ENCODE assay signal across 8 cellular contexts in genomic region chr3:58177747-58178527, GRCh38. TPM values are rescaled to one million over a fixed set of nuclear protein-coding genes. Genes with fewer than 3 reads are reported as not detected.
DNase-seq lines count a peak whose midpoint lies in the region; ATAC-seq lines count a peak whose summit lies in the region.

No MANE protein-coding gene starts in this region.

- CTCF ChIA-PET in activated CD8-positive, alpha-beta T cell treated with anti-CD3 and anti-CD28 coated beads, Interleukin-2, amount 10 ng/mL, durations not matched to agents 7 days and 5 days (lab: Charles Lee), result interaction anchor here (0.5 to 4.0 kb wide), 36 partner anchors 8 to 1289 kb away, joined by 3 to 44 read pairs (median 4); partner anchors contain the start of genes FLNB, HTD2 and RPP14

- H3K4me2 ChIP-seq in mesenchymal stem cell (ENCODE audit: low read length, poor library complexity, severe bottlenecking), result peak overlapping the region; percentile 89

- no peak overlapping the region for H2BK12ac ChIP-seq in mesenchymal stem cell (ENCODE audit: low read length in 2 of 2)

- H3K9me3 Mint-ChIP-seq in activated CD8-positive, alpha-beta T cell treated with anti-CD3 and anti-CD28 coated beads, Interleukin-2, amount 10 ng/mL, durations not matched to agents 7 days and 5 days (ENCODE audit: insufficient read depth), result no peaks in the 10 kb centered on the region

- no peak overlapping the region for H2BK120ac ChIP-seq in mesenchymal stem cell (ENCODE audit: low read depth, low read length)

- peak overlapping the region; percentile 60 for H3K4me3 Mint-ChIP-seq in activated CD8-positive, alpha-beta T cell treated with anti-CD3 and anti-CD28 coated beads, Interleukin-2, amount 10 ng/mL, durations not matched to agents 7 days and 5 days

- peak overlapping the region; percentile 79 for H3K9ac ChIP-seq in mesenchymal stem cell (ENCODE audit: low read length)

- no peaks in the 10 kb centered on the region for H3K36me3 ChIP-seq in effector memory CD4-positive, alpha-beta T cell (ENCODE audit: control insufficient read depth, insufficient read depth, low read length)
- peaks cover 0 to 13% of the 10 kb centered on the region in 2 experiments for H3K36me3 ChIP-seq in mesenchymal stem cell (ENCODE audit: control insufficient read depth in 1 of 2, insufficient read depth in 2 of 2, low read depth in 1 of 2, low read length in 2 of 2)

- H3K27me3 ChIP-seq in effector memory CD4-positive, alpha-beta T cell (replicated peaks; ENCODE audit: control insufficient read depth, insufficient read depth, low read length, poor library complexity, severe bottlenecking), result no peaks in the 10 kb centered on the region
- H3K27me3 ChIP-seq in mesenchymal stem cell (ENCODE audit: control insufficient read depth in 1 of 2, insufficient read depth in 1 of 2, low read length in 2 of 2), result peaks cover 0 to 8% of the 10 kb centered on the region in 2 experiments

- ATAC-seq in HG02938 (IDR thresholded peaks at IDR 0.05; ENCODE audit: unreplicated experiment), result peak; percentile 58
- ATAC-seq in activated CD8-positive, alpha-beta T cell treated with anti-CD3 and anti-CD28 coated beads, Interleukin-2, amount 10 ng/mL, durations not matched to agents 7 days and 5 days, result peak; percentile 98

- no peak overlapping the region for H3K27ac ChIP-seq in effector memory CD4-positive, alpha-beta T cell (ENCODE audit: insufficient read depth, low read length, poor library complexity, severe bottlenecking)
- H3K27ac ChIP-seq in mesenchymal stem cell (ENCODE audit: low read length, poor library complexity, severe bottlenecking), result no peak overlapping the region

- no peak overlapping the region for H3K14ac ChIP-seq in mesenchymal stem cell (ENCODE audit: low read length in 2 of 2)

- peaks cover 20% of the 10 kb centered on the region for H3K4me1 Mint-ChIP-seq in activated CD8-positive, alpha-beta T cell treated with anti-CD3 and anti-CD28 coated beads, Interleukin-2, amount 10 ng/mL, durations not matched to agents 7 days and 5 days (ENCODE audit: low read depth)

- H4K91ac ChIP-seq in mesenchymal stem cell (ENCODE audit: low read length), result no peak overlapping the region

- H2BK5ac ChIP-seq in mesenchymal stem cell (ENCODE audit: low read depth, low read length, poor library complexity, severe bottlenecking), result no peak overlapping the region

- no peaks in the 10 kb centered on the region for H3K79me1 ChIP-seq in mesenchymal stem cell (replicated peaks; ENCODE audit: low read length, poor library complexity, severe bottlenecking)

- POLR2A ChIA-PET in activated CD8-positive, alpha-beta T cell treated with anti-CD3 and anti-CD28 coated beads, Interleukin-2, amount 10 ng/mL, durations not matched to agents 7 days and 5 days (lab: Charles Lee), result interaction anchor here (1.2 kb wide), 1 partner anchor 128 kb away, joined by 4 read pairs; the partner anchor contains the start of genes HTD2 and RPP14

- no peak overlapping the region for H2AK5ac ChIP-seq in mesenchymal stem cell (ENCODE audit: low read length, severe bottlenecking)

- H3K36me3 Mint-ChIP-seq in activated CD8-positive, alpha-beta T cell treated with anti-CD3 and anti-CD28 coated beads, Interleukin-2, amount 10 ng/mL, durations not matched to agents 7 days and 5 days (ENCODE audit: low read depth), result no peaks in the 10 kb centered on the region

- H4K8ac ChIP-seq in mesenchymal stem cell (ENCODE audit: low read length), result peak overlapping the region; percentile 56

- H3K4me3 ChIP-seq in effector memory CD4-positive, alpha-beta T cell (ENCODE audit: insufficient read depth, low read depth, low read length, poor library complexity, severe bottlenecking), result peak overlapping the region; percentile 45
- H3K4me3 ChIP-seq in mesenchymal stem cell (ENCODE audit: insufficient read depth in 1 of 2, low read depth in 1 of 2, low read length in 2 of 2), result peak overlapping the region in 1 of 2 experiments; percentile 78

- no peaks in the 10 kb centered on the region for H3K9me3 ChIP-seq in effector memory CD4-positive, alpha-beta T cell (ENCODE audit: control insufficient read depth, low read length)
- no peaks in the 10 kb centered on the region for H3K9me3 ChIP-seq in mesenchymal stem cell (ENCODE audit: control insufficient read depth, low read length)

- H3K4me1 ChIP-seq in effector memory CD4-positive, alpha-beta T cell (ENCODE audit: control insufficient read depth, insufficient read depth, low read length, poor library complexity, severe bottlenecking), result peaks cover 12% of the 10 kb centered on the region
- H3K4me1 ChIP-seq in mesenchymal stem cell (ENCODE audit: control insufficient read depth, insufficient read depth, low read depth, low read length), result peaks cover 17% of the 10 kb centered on the region

- peak overlapping the region; percentile 1 to 4 for H3K18ac ChIP-seq in mesenchymal stem cell (ENCODE audit: low read depth in 1 of 2, low read length in 2 of 2)

- no peak overlapping the region for H3K27ac Mint-ChIP-seq in activated CD8-positive, alpha-beta T cell treated with anti-CD3 and anti-CD28 coated beads, Interleukin-2, amount 10 ng/mL, durations not matched to agents 7 days and 5 days

- DNase-seq in NCI-H2029 (lab: John Stamatoyannopoulos, UW), result peak; percentile 24
- DNase-seq in NCI-H2029 treated with DMSO at 0.1 percent for 48 hours (lab: John Stamatoyannopoulos, UW), result no peak
- peak; percentile 47 to 78 for DNase-seq in NCI-H524 (lab: John Stamatoyannopoulos, UW)
- peak; percentile 91 for DNase-seq in activated CD8-positive, alpha-beta T cell treated with anti-CD3 and anti-CD28 coated beads, Interleukin-2, amount 10 ng/mL, durations not matched to agents 7 days and 5 days
- DNase-seq in effector memory CD4-positive, alpha-beta T cell, result peak; percentile 65 to 81 (median 69)
- peak; percentile 82 for DNase-seq in mesenchymal stem cell
- peak; percentile 69 for DNase-seq in stimulated activated CD8-positive, alpha-beta memory T cell treated with anti-CD3 and anti-CD28 coated beads, Interleukin-12 subunit alpha, Interleukin-12 subunit beta, amount 100 ng/mL, for 24 hours (ENCODE audit: extremely low read depth)

- H2BK15ac ChIP-seq in mesenchymal stem cell (ENCODE audit: low read depth, poor library complexity, severe bottlenecking), result peak overlapping the region; percentile 6

- H3K23ac ChIP-seq in mesenchymal stem cell (ENCODE audit: low read length in 2 of 2), result no peak overlapping the region

- H2AFZ ChIP-seq in mesenchymal stem cell (ENCODE audit: low read depth, low read length), result no peak overlapping the region

- WGBS in mesenchymal stem cell, result 12% methylated on average over 46 of the region's 46 CpGs

- H3K4ac ChIP-seq in mesenchymal stem cell (ENCODE audit: low read depth in 1 of 2, low read length in 2 of 2), result no peak overlapping the region

- peaks cover 2% of the 10 kb centered on the region for H3K27me3 Mint-ChIP-seq in activated CD8-positive, alpha-beta T cell treated with anti-CD3 and anti-CD28 coated beads, Interleukin-2, amount 10 ng/mL, durations not matched to agents 7 days and 5 days (ENCODE audit: low read depth)

RNA-seq across cellular contexts. Expression of gene DNASE1L3, which starts 32.8 kb away (rescaled TPM):
- total RNA-seq in activated CD8-positive, alpha-beta T cell treated with anti-CD3 and anti-CD28 coated beads, Interleukin-2, amount 10 ng/mL, durations not matched to agents 7 days and 5 days, result not detected
- polyA plus RNA-seq in mesenchymal stem cell (2013, experiment 1 of 2), result not detected
- not detected for polyA plus RNA-seq in mesenchymal stem cell (2013, experiment 2 of 2)

RNA-seq across cellular contexts. Expression of gene ABHD6, which starts 59.7 kb away (rescaled TPM):
- 1 to 10 TPM; 4.0 to 4.4 TPM for total RNA-seq in activated CD8-positive, alpha-beta T cell treated with anti-CD3 and anti-CD28 coated beads, Interleukin-2, amount 10 ng/mL, durations not matched to agents 7 days and 5 days
- 6.8 TPM for polyA plus RNA-seq in mesenchymal stem cell (2013, experiment 1 of 2)
- polyA plus RNA-seq in mesenchymal stem cell (2013, experiment 2 of 2), result 6.5 TPM
